In the genomic region with DNA sequence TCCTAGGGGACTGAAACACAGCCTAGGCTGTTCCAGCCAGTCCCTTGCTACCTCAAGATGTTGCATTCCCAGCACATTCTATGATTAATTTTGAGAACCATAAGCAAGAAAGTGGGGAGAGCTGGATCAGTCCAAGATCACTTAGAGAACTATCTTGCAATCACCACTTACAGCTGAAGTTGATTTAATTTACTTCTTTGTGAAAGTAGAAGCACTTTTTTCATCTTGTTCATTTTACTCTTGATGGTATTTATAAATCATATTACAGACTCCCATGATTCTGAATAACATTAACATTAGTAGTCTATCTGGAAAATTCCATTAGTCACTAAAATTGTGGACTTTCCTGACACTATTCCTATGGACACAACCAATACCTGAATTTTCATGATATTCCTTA, we compare ENCODE assay signal across 29 cellular contexts.
"Had no signal": no experiment of that assay in that cellular context is flagged by ENCODE, and none has a peak within 500 bp of the region (broad histone marks: within the 10 kb centered on the region; RNA-seq: fewer than 3 reads in every experiment).

No MANE protein-coding gene starts in this region.

- H3K4me1 Mint-ChIP-seq: stimulated activated memory B cell treated with anti-CD40 and anti-IgM and Interleukin-4, amounts not matched to agents 10 μg/mL and 1 μg/mL and 100 μg/mL, for 72 hours; stimulated activated naive B cell treated with anti-CD40 and anti-IgM and Interleukin-4, amounts not matched to agents 10 μg/mL and 1 μg/mL and 100 μg/mL, for 72 hours had no signal

- H3K36me3 Mint-ChIP-seq: stimulated activated effector memory CD8-positive, alpha-beta T cell treated with anti-CD3 and anti-CD28 coated beads, Interleukin-12 subunit alpha, Interleukin-12 subunit beta, amount 100 ng/mL, for 72 hours; stimulated activated memory B cell treated with anti-CD40 and anti-IgM and Interleukin-4, amounts not matched to agents 10 μg/mL and 1 μg/mL and 100 μg/mL, for 72 hours; stimulated activated naive B cell treated with anti-CD40 and anti-IgM and Interleukin-4, amounts not matched to agents 10 μg/mL and 1 μg/mL and 100 μg/mL, for 72 hours; type B pancreatic cell had no signal

- H3K27ac ChIP-seq: stomach, suprapubic skin, testis, thoracic aorta, thyroid gland, tibial artery, tibial nerve, transverse colon, upper lobe of left lung, upper lobe of right lung, uterus, vagina had no signal

- H3K27me3 ChIP-seq: stomach, suprapubic skin, testis, thyroid gland, tibial artery, tibial nerve, transverse colon, upper lobe of left lung, upper lobe of right lung, uterus, vagina had no signal

- FAIRE-seq: urothelium cell line had no signal

- H3K9me3 ChIP-seq: stomach, suprapubic skin, testis, thoracic aorta, thyroid gland, tibial artery, tibial nerve, transverse colon, upper lobe of left lung, upper lobe of right lung, uterus, vagina had no signal

- ATAC-seq: stimulated activated effector memory CD8-positive, alpha-beta T cell treated with anti-CD3 and anti-CD28 coated beads, Interleukin-12 subunit alpha, Interleukin-12 subunit beta, amount 100 ng/mL, for 72 hours; stimulated activated memory B cell treated with anti-CD40 and anti-IgM and Interleukin-4, amounts not matched to agents 10 μg/mL and 1 μg/mL and 100 μg/mL, for 72 hours; stimulated activated naive B cell treated with anti-CD40 and anti-IgM and Interleukin-4, amounts not matched to agents 10 μg/mL and 1 μg/mL and 100 μg/mL, for 72 hours; stimulated activated naive CD8-positive, alpha-beta T cell treated with anti-CD3 and anti-CD28 coated beads, Interleukin-15, amount 100 ng/mL, for 72 hours; stimulated activated naive CD8-positive, alpha-beta T cell treated with anti-CD3 and anti-CD28 coated beads, Interleukin-15, Interleukin-2, amounts not matched to agents 100 U/mL and 50 U/mL, for 24 hours; upper lobe of right lung had no signal

- H3K27ac Mint-ChIP-seq: stimulated activated effector memory CD8-positive, alpha-beta T cell treated with anti-CD3 and anti-CD28 coated beads, Interleukin-12 subunit alpha, Interleukin-12 subunit beta, amount 100 ng/mL, for 72 hours; stimulated activated memory B cell treated with anti-CD40 and anti-IgM and Interleukin-4, amounts not matched to agents 10 μg/mL and 1 μg/mL and 100 μg/mL, for 72 hours; stimulated activated naive B cell treated with anti-CD40 and anti-IgM and Interleukin-4, amounts not matched to agents 10 μg/mL and 1 μg/mL and 100 μg/mL, for 72 hours; stimulated activated naive CD8-positive, alpha-beta T cell treated with anti-CD3 and anti-CD28 coated beads, Interleukin-15, amount 100 ng/mL, for 72 hours; stimulated activated naive CD8-positive, alpha-beta T cell treated with anti-CD3 and anti-CD28 coated beads, Interleukin-15, Interleukin-2, amounts not matched to agents 100 ng/mL and 50 ng/mL, for 24 hours; type B pancreatic cell had no signal

- H3K4me3 Mint-ChIP-seq: stimulated activated effector memory CD8-positive, alpha-beta T cell treated with anti-CD3 and anti-CD28 coated beads, Interleukin-12 subunit alpha, Interleukin-12 subunit beta, amount 100 ng/mL, for 72 hours; stimulated activated memory B cell treated with anti-CD40 and anti-IgM and Interleukin-4, amounts not matched to agents 10 μg/mL and 1 μg/mL and 100 μg/mL, for 72 hours; stimulated activated naive B cell treated with anti-CD40 and anti-IgM and Interleukin-4, amounts not matched to agents 10 μg/mL and 1 μg/mL and 100 μg/mL, for 72 hours; stimulated activated naive CD8-positive, alpha-beta T cell treated with anti-CD3 and anti-CD28 coated beads, Interleukin-15, amount 100 ng/mL, for 72 hours; stimulated activated naive CD8-positive, alpha-beta T cell treated with anti-CD3 and anti-CD28 coated beads, Interleukin-15, Interleukin-2, amounts not matched to agents 100 ng/mL and 50 ng/mL, for 24 hours; type B pancreatic cell had no signal

- H3K36me3 ChIP-seq: stomach, suprapubic skin, thoracic aorta, thyroid gland, tibial artery, tibial nerve, transverse colon, upper lobe of left lung, upper lobe of right lung, uterus, vagina had no signal

- DNase-seq: stimulated activated CD4-positive, alpha-beta T cell treated with anti-CD3 and anti-CD28 coated beads, Interleukin-2, amount 100 ng/mL, for 48 hours; stimulated activated CD4-positive, alpha-beta T cell treated with anti-CD3 and anti-CD28 coated beads, Interleukin-4, amount 100 ng/mL, for 1 hour; stimulated activated CD4-positive, alpha-beta T cell treated with anti-CD3 and anti-CD28 coated beads, Interleukin-4, amount 100 ng/mL, for 24 hours; stimulated activated CD4-positive, alpha-beta T cell treated with anti-CD3 and anti-CD28 coated beads, Interleukin-4, amount 100 ng/mL, for 4 hours; stimulated activated CD8-positive, alpha-beta memory T cell treated with anti-CD3 and anti-CD28 coated beads, Interleukin-4, amount 100 ng/mL, for 48 hours; stimulated activated naive B cell treated with anti-CD40 and anti-IgM and Interleukin-4, amounts not matched to agents 10 μg/mL and 1 μg/mL and 100 μg/mL, for 72 hours; stimulated activated naive CD4-positive, alpha-beta T cell; stimulated activated naive CD4-positive, alpha-beta T cell treated with Interleukin-2 at 50 U/mL for 16 hours; stimulated activated naive CD8-positive, alpha-beta T cell treated with anti-CD3 and anti-CD28 coated beads, Interleukin-15, amount 100 ng/mL, for 72 hours; stimulated activated naive CD8-positive, alpha-beta T cell treated with anti-CD3 and anti-CD28 coated beads, Interleukin-15, Interleukin-2, amounts not matched to agents 100 U/mL and 50 U/mL, for 24 hours; stomach; substantia nigra; testis; thyroid gland; tibial artery; transverse colon; trophoblast cell; upper lobe of left lung; upper lobe of right lung; uterus had no signal

- H3K27me3 Mint-ChIP-seq: stimulated activated memory B cell treated with anti-CD40 and anti-IgM and Interleukin-4, amounts not matched to agents 10 μg/mL and 1 μg/mL and 100 μg/mL, for 72 hours; stimulated activated naive B cell treated with anti-CD40 and anti-IgM and Interleukin-4, amounts not matched to agents 10 μg/mL and 1 μg/mL and 100 μg/mL, for 72 hours; stimulated activated naive CD8-positive, alpha-beta T cell treated with anti-CD3 and anti-CD28 coated beads, Interleukin-15, amount 100 ng/mL, for 72 hours; stimulated activated naive CD8-positive, alpha-beta T cell treated with anti-CD3 and anti-CD28 coated beads, Interleukin-15, Interleukin-2, amounts not matched to agents 100 ng/mL and 50 ng/mL, for 24 hours; type B pancreatic cell had no signal

- H3K9me3 Mint-ChIP-seq: type B pancreatic cell had no signal

- H3K4me3 ChIP-seq: stomach, suprapubic skin, testis, thoracic aorta, thyroid gland, tibial artery, tibial nerve, transverse colon, upper lobe of left lung, upper lobe of right lung, uterus, vagina had no signal

- H3K4me1 ChIP-seq: stomach, suprapubic skin, testis, thyroid gland, tibial nerve, transverse colon, upper lobe of right lung, uterus, vagina had no signal
